ENCODE assay signal across 8 cellular contexts in genomic region chr9:100598641-100599145, GRCh38. TPM values are rescaled to one million over a fixed set of nuclear protein-coding genes. Genes with fewer than 3 reads are reported as not detected.
DNase-seq lines count a peak whose midpoint lies in the region; TF ChIP-seq lines count a peak whose summit lies in the region.

No MANE protein-coding gene starts in this region.

- no peaks in the 10 kb centered on the region for H3K36me3 Mint-ChIP-seq in osteocyte (ENCODE audit: unreplicated experiment)

- H3K4me3 Mint-ChIP-seq in osteocyte (ENCODE audit: unreplicated experiment), result peak overlapping the region; percentile 76

- H3K27ac Mint-ChIP-seq in osteocyte (ENCODE audit: unreplicated experiment), result no peak overlapping the region

- H3K27me3 Mint-ChIP-seq in osteocyte (ENCODE audit: unreplicated experiment), result peaks cover 16% of the 10 kb centered on the region

- no peaks in the 10 kb centered on the region for H4K20me1 ChIP-seq in Loucy (ENCODE audit: insufficient read depth, low read length, poor library complexity, severe bottlenecking)

- peak overlapping the region; percentile 56 for H3K9ac ChIP-seq in Loucy (ENCODE audit: low read depth, low read length, poor library complexity, severe bottlenecking)
- peak overlapping the region; percentile 65 for H3K9ac ChIP-seq in SK-N-MC (ENCODE audit: insufficient read length)

- peak overlapping the region; percentile 67 for H3K4me2 ChIP-seq in Loucy (ENCODE audit: low read depth, low read length, poor library complexity, severe bottlenecking)

- WGBS in thyroid gland, 2 donors, result 2 to 3% methylated on average over 21 to 40 of the region's 41 CpGs

- no peaks in the 10 kb centered on the region; the same call in 1 of the 2 replicates for H3K27me3 ChIP-seq in H7 (ENCODE audit: control insufficient read depth, insufficient read depth, low read length)
- H3K27me3 ChIP-seq in Loucy (ENCODE audit: insufficient read depth, low read length, poor library complexity, severe bottlenecking), result no peaks in the 10 kb centered on the region
- H3K27me3 ChIP-seq in thyroid gland, result no peaks in the 10 kb centered on the region

- H3F3A ChIP-seq in Loucy (ENCODE audit: low read depth), result no peaks in the 10 kb centered on the region

- H3K9me3 Mint-ChIP-seq in osteocyte (ENCODE audit: unreplicated experiment), result no peaks in the 10 kb centered on the region

- peak overlapping the region; percentile 83 for H2AFZ ChIP-seq in Loucy (ENCODE audit: low read length)

- no peaks in the 10 kb centered on the region for H3K36me3 ChIP-seq in H7 (replicated peaks; ENCODE audit: control insufficient read depth, insufficient read depth, low read length)
- H3K36me3 ChIP-seq in Loucy (ENCODE audit: insufficient read depth, low read length), result no peaks in the 10 kb centered on the region
- H3K36me3 ChIP-seq in SK-N-MC (ENCODE audit: insufficient read depth, low read length), result no peaks in the 10 kb centered on the region
- no peaks in the 10 kb centered on the region for H3K36me3 ChIP-seq in thyroid gland

- H3K4me1 ChIP-seq in Loucy (ENCODE audit: insufficient read depth, low read length, poor library complexity, severe bottlenecking), result no peaks in the 10 kb centered on the region
- H3K4me1 ChIP-seq in thyroid gland, result peaks cover 0 to 4% of the 10 kb centered on the region in 2 donors

- H3K9me3 ChIP-seq in Loucy (ENCODE audit: insufficient read depth, low read depth, low read length), result no peaks in the 10 kb centered on the region
- no peaks in the 10 kb centered on the region for H3K9me3 ChIP-seq in SK-N-MC (ENCODE audit: low read depth, low read length)
- H3K9me3 ChIP-seq in thyroid gland, result no peaks in the 10 kb centered on the region

- intact Hi-C loops in head of caudate nucleus (cut with DNase I), result loop anchor here (5.0 kb wide), 1 partner anchor 151 kb away; no protein-coding TSS in a partner anchor
- intact Hi-C loops in thyroid gland (cut with DNase I), result loop anchor here (10.0 kb wide), 2 partner anchors 94 to 174 kb away; partner anchors contain the start of gene MSANTD3

- TF ChIP-seq POLR2A in thyroid gland (IDR thresholded peaks at IDR 0.05), result peak in 1 of 2 donors; percentile 39

- no peak for TF ChIP-seq CTCF in Loucy (conservative IDR thresholded peaks at IDR 0.05; ENCODE audit: low read length)
- no peak for TF ChIP-seq CTCF in osteocyte (IDR thresholded peaks at IDR 0.05)
- TF ChIP-seq CTCF in thyroid gland (IDR thresholded peaks at IDR 0.05), result no peak

- DNase-seq in G401 (ENCODE audit: low spot score), result peak; percentile 84
- peak; percentile 91 for DNase-seq in H7
- peak; percentile 12 for DNase-seq in SK-N-MC (ENCODE audit: low read depth, low spot score)
- DNase-seq in activated naive CD4-positive, alpha-beta T cell treated with anti-CD3 and anti-CD28 coated beads, Interleukin-2, amount 50 U/mL, for 16 hours, result peak; percentile 82
- DNase-seq in head of caudate nucleus, result peak; percentile 69 to 95 (median 88)
- peak; percentile 93 for DNase-seq in osteocyte (ENCODE audit: extremely low spot score, unreplicated experiment)
- DNase-seq in thyroid gland, result peak; percentile 89 to 92

- in situ Hi-C loops in G401 (cut with HindIII; ENCODE audit: low sequenced_read_pairs), result no loop called here

- H3K9me2 ChIP-seq in Loucy (replicated peaks; ENCODE audit: low read depth, low read length), result no peaks in the 10 kb centered on the region

- H3K27ac ChIP-seq in SK-N-MC, result no peak overlapping the region
- peak overlapping the region; percentile 18 to 51 (median 20) for H3K27ac ChIP-seq in thyroid gland

- no peaks in the 10 kb centered on the region for H3K79me2 ChIP-seq in Loucy (ENCODE audit: insufficient read depth, low read length)

- H3K4me3 ChIP-seq in H7 (ENCODE audit: insufficient read depth, low read depth, low read length) (peak overlapping the region; percentile 41), Loucy (ENCODE audit: low read length, poor library complexity, severe bottlenecking) (peak overlapping the region; percentile 73), SK-N-MC (peak overlapping the region; percentile 80), thyroid gland (replicated peaks in 1 of 3) (peak overlapping the region in 2 of 3 donors; percentile 16 to 25)

- peaks cover 13% of the 10 kb centered on the region for H3K4me1 Mint-ChIP-seq in osteocyte (ENCODE audit: unreplicated experiment)

RNA-seq across cellular contexts. Expression of gene CAVIN4, which starts 20.8 kb away (rescaled TPM):
- 0.49 and 0.68 TPM in 2 replicates for total RNA-seq in G401 (2014; rRNA removed; shearing (Covaris generic))
- total RNA-seq in H7 (2014; rRNA removed; shearing (Covaris generic)), result 1.6 and 3.1 TPM in 2 replicates
- total RNA-seq in osteocyte, result 1.1 and 1.6 TPM in 2 replicates
- 1 to 10 TPM; 1.0 to 4.2 (median 1.6) TPM for total RNA-seq in thyroid gland

Comparison
In these comparisons a context has a peak if more than half of its experiments do, and no peak if none do; other contexts are left out.
1. DNase-seq: peak in every context shown above with its lines; median percentile 93 in osteocyte; 91 in H7; 90 in thyroid gland; 88 in head of caudate nucleus; 84 in G401; 82 in activated naive CD4-positive, alpha-beta T cell treated with anti-CD3 and anti-CD28 coated beads, Interleukin-2, amount 50 U/mL, for 16 hours; 12 in SK-N-MC.
2. H3K4me3 ChIP-seq: peak in every context shown above with its lines; median percentile 80 in SK-N-MC; 73 in Loucy; 41 in H7; 20 in thyroid gland.